Comparison of ENCODE assay signal across 8 cellular contexts in the genomic region with DNA sequence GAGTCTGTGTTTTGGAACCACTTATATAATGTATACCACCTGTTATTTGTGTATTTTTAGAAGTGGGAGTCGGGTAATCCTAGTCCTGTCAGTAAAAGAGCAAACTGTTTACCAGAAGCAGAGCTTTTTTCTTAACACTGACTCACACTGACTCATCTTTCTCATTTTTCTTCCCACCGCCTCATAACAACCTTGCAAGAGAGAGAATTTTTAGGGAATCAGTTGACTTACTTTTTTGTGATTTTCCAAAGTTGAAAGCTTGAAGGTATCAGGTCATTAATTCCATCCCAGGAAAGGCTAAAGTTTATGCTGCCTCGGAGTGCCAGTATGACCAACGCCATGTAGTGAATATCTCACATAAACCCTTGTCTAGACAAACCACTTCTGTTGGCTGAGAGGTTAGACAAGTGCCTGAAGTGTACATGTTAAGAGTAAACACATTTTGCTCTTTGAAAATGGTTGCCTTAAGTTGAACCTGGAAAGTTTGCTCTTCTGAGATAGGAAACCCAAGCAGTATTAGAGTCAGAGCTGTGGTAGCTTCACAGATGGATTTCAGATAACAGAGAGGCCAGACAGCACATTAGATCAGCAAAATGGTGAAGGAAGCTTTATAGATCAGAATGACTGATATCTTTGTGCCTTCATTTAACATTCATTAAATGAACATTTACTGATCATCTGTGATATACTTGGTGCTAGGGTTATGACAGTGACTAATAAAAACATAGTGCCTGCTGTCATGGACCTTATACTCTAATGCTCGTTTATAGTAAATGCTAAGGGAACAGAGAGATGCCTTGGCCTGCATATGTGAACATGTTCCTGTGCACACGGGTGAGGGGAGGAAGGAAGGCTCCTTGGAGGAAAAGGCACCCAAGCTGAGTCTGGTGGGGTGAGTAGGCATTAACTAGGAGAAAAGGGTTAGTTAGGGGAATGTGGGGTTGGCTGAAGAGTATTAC. TPM values are rescaled to one million over a fixed set of nuclear protein-coding genes. Genes with fewer than 3 reads are reported as not detected.
DNase-seq lines count a peak whose midpoint lies in the region; ATAC-seq and TF ChIP-seq lines count a peak whose summit lies in the region.

No MANE protein-coding gene starts in this region.

- TF ChIP-seq CTCF in CD8-positive, alpha-beta T cell (IDR thresholded peaks at IDR 0.05), result no peak
- TF ChIP-seq CTCF in brain microvascular endothelial cell (IDR thresholded peaks at IDR 0.05; ENCODE audit: low read depth, low read length, missing control alignments) (no peak), ascending aorta (IDR thresholded peaks at IDR 0.05) (no peak)

- POLR2A ChIA-PET in CD8-positive, alpha-beta T cell (lab: Charles Lee), result no interaction called here

- no peaks in the 10 kb centered on the region for H3K9me3 ChIP-seq in CD8-positive, alpha-beta T cell (ENCODE audit: low read length)
- no peaks in the 10 kb centered on the region for H3K9me3 ChIP-seq in mucosa of rectum (ENCODE audit: control insufficient read depth in 2 of 2, low read length in 2 of 2)
- H3K9me3 ChIP-seq in ascending aorta, result no peaks in the 10 kb centered on the region

- no peaks in the 10 kb centered on the region for H3K9me3 Mint-ChIP-seq in CD8-positive, alpha-beta T cell

- in situ Hi-C loops in brain microvascular endothelial cell (cut with HindIII; ENCODE audit: low pct_ligation_motif_present, low sequenced_read_pairs), result no loop called here

- H3K27ac Mint-ChIP-seq in CD8-positive, alpha-beta T cell, result peak overlapping the region; percentile 7

- H3K27ac ChIP-seq in CD8-positive, alpha-beta T cell (ENCODE audit: low read depth, low read length), result no peak overlapping the region
- H3K27ac ChIP-seq in brain microvascular endothelial cell, result peak overlapping the region; percentile 69
- H3K27ac ChIP-seq in mucosa of rectum (ENCODE audit: low read depth in 2 of 2, low read length in 2 of 2), result peak overlapping the region; percentile 20 to 65
- peak overlapping the region in 1 of 2 donors; percentile 53 for H3K27ac ChIP-seq in ascending aorta

- no peak for DNase-seq in CD8-positive, alpha-beta T cell
- DNase-seq in LHCN-M2 (ENCODE audit: low read depth) (peak; percentile 82), brain microvascular endothelial cell (peak; percentile 56), ascending aorta (ENCODE audit: low spot score in 2 of 2) (no peak), GF-D8 (lab: John Stamatoyannopoulos, UW) (no peak), SKM-1 (lab: John Stamatoyannopoulos, UW; ENCODE audit: unreplicated experiment) (no peak), DMS114 treated with DMSO at 0.1 percent for 48 hours (lab: John Stamatoyannopoulos, UW; ENCODE audit: unreplicated experiment) (no peak)

- H3K4me1 Mint-ChIP-seq in CD8-positive, alpha-beta T cell (ENCODE audit: low read depth), result peaks cover 3% of the 10 kb centered on the region

- H3K4me3 ChIP-seq in CD8-positive, alpha-beta T cell (ENCODE audit: low read depth, low read length), result no peak overlapping the region
- H3K4me3 ChIP-seq in brain microvascular endothelial cell (ENCODE audit: low read depth, low read length) (no peak overlapping the region), mucosa of rectum (ENCODE audit: low read length in 2 of 2) (no peak overlapping the region), ascending aorta (no peak overlapping the region)

- intact Hi-C loops in CD8-positive, alpha-beta T cell (cut with DNase I, micrococcal nuclease), result no loop called here
- intact Hi-C loops in ascending aorta (cut with DNase I), result no loop called here

- no peaks in the 10 kb centered on the region for H3K4me1 ChIP-seq in CD8-positive, alpha-beta T cell (ENCODE audit: insufficient read depth, low read length)
- no peaks in the 10 kb centered on the region for H3K4me1 ChIP-seq in mucosa of rectum (ENCODE audit: control insufficient read depth in 2 of 2, insufficient read depth in 2 of 2, low read length in 2 of 2)
- peaks cover 0 to 5% of the 10 kb centered on the region in 2 donors for H3K4me1 ChIP-seq in ascending aorta

- no peak for ATAC-seq in CD8-positive, alpha-beta T cell

- no peaks in the 10 kb centered on the region for H3K36me3 ChIP-seq in CD8-positive, alpha-beta T cell (ENCODE audit: insufficient read depth, low read length)
- H3K36me3 ChIP-seq in brain microvascular endothelial cell (replicated peaks), result no peaks in the 10 kb centered on the region
- H3K36me3 ChIP-seq in mucosa of rectum (ENCODE audit: control insufficient read depth in 2 of 2, insufficient read depth in 2 of 2, low read length in 2 of 2), result no peaks in the 10 kb centered on the region
- H3K36me3 ChIP-seq in ascending aorta, result no peaks in the 10 kb centered on the region

- H3K9ac ChIP-seq in mucosa of rectum (ENCODE audit: low read depth in 1 of 2, low read length in 2 of 2), result no peak overlapping the region

- CTCF ChIA-PET in CD8-positive, alpha-beta T cell (lab: Charles Lee), result no interaction called here

- H3K36me3 Mint-ChIP-seq in CD8-positive, alpha-beta T cell, result no peaks in the 10 kb centered on the region

- peaks cover under 1% of the 10 kb centered on the region for H3K27me3 Mint-ChIP-seq in CD8-positive, alpha-beta T cell (ENCODE audit: low read depth)

- no peaks in the 10 kb centered on the region for H3K27me3 ChIP-seq in CD8-positive, alpha-beta T cell (ENCODE audit: insufficient read depth, low read length)
- H3K27me3 ChIP-seq in brain microvascular endothelial cell (replicated peaks) (no peaks in the 10 kb centered on the region), mucosa of rectum (ENCODE audit: control insufficient read depth in 2 of 2, insufficient read depth in 2 of 2, low read length in 2 of 2) (no peaks in the 10 kb centered on the region), ascending aorta (no peaks in the 10 kb centered on the region)

- no peak overlapping the region for H3K4me3 Mint-ChIP-seq in CD8-positive, alpha-beta T cell

RNA-seq across cellular contexts. Expression of gene PKIG, which starts 29.1 kb away (rescaled TPM):
- 1 to 10 TPM; 4.7 to 5.8 TPM for total RNA-seq in CD8-positive, alpha-beta T cell
- total RNA-seq in LHCN-M2 (2014; rRNA removed) (9.8 and 11.1 TPM in 2 replicates), ascending aorta (84.7 TPM)
- polyA plus RNA-seq in LHCN-M2 (2012), result 14.6 TPM

RNA-seq across cellular contexts. Expression of gene SERINC3, which starts 31.4 kb away (rescaled TPM):
- total RNA-seq in CD8-positive, alpha-beta T cell, result 10 to 100 TPM; 39.0 to 46.0 TPM
- total RNA-seq in LHCN-M2 (2014; rRNA removed) (60.1 and 70.8 TPM in 2 replicates), ascending aorta (78.1 TPM)
- 65.5 TPM for polyA plus RNA-seq in LHCN-M2 (2012)

Comparison
In these comparisons a context has a peak if more than half of its experiments do, and no peak if none do; other contexts are left out.
1. DNase-seq: peak in LHCN-M2 (single experiment) and brain microvascular endothelial cell (single experiment); none in CD8-positive, alpha-beta T cell (0 of 7), ascending aorta (0 of 2), GF-D8 (single experiment), SKM-1 (single experiment) and DMS114 treated with DMSO at 0.1 percent for 48 hours (single experiment).